8 cellular contexts compared by ENCODE assay signal in genomic region chr5:176447982-176448608, GRCh38. TPM values are rescaled to one million over a fixed set of nuclear protein-coding genes. Genes with fewer than 3 reads are reported as not detected.
DNase-seq lines count a peak whose midpoint lies in the region; ATAC-seq and TF ChIP-seq lines count a peak whose summit lies in the region.

TSS of gene FAF2 (plus strand) at chr5:176448385. CDS start at chr5:176448408, 23 bp downstream.

- WGBS in ovary, 3 donors: 0% methylated on average over 44 to 49 of the region's 49 CpGs
- WGBS in thyroid gland, 2 donors: 0 to 2% methylated on average over 16 to 23 of the region's 49 CpGs

- H3K27ac ChIP-seq in ovary (peak within 1 kb of the TSS; percentile 87 to 96), thyroid gland (peak within 1 kb of the TSS; percentile 81 to 95 (median 85))

- H3K27me3 ChIP-seq in ovary (no peaks in the 10 kb centered on the region), thyroid gland (no peaks in the 10 kb centered on the region)

- H3K4me3 ChIP-seq in ovary (peak within 1 kb of the TSS; percentile 81), thyroid gland (replicated peaks in 1 of 3) (peak within 1 kb of the TSS; percentile 76 to 94 (median 81))

- TF ChIP-seq POLR2A in ovary (IDR thresholded peaks at IDR 0.05) (peak; percentile 97), thyroid gland (IDR thresholded peaks at IDR 0.05) (peak; percentile 36 to 79)

- H3K9me3 ChIP-seq in ovary (no peaks in the 10 kb centered on the region), thyroid gland (no peaks in the 10 kb centered on the region)

- H3K36me3 ChIP-seq in ovary (no peaks in the 10 kb centered on the region), thyroid gland (peaks cover 0 to 3% of the 10 kb centered on the region in 2 donors)

- TF ChIP-seq EP300 in ovary (IDR thresholded peaks at IDR 0.05): no peak

- TF ChIP-seq CTCF in GM12874 (IDR thresholded peaks at IDR 0.05; ENCODE audit: insufficient read depth, low read depth, low read length): peak; percentile 98
- TF ChIP-seq CTCF in ovary (IDR thresholded peaks at IDR 0.05): peak; percentile 96 to 98 (median 97)
- peak; percentile 88 to 99 (median 98) for TF ChIP-seq CTCF in thyroid gland (IDR thresholded peaks at IDR 0.05)

- H3K4me1 ChIP-seq in ovary (ENCODE audit: insufficient read depth): peaks cover 8% of the 10 kb centered on the region
- peaks cover 13 to 19% of the 10 kb centered on the region in 2 donors for H3K4me1 ChIP-seq in thyroid gland

- peak; percentile 94 for ATAC-seq in HG02763 (IDR thresholded peaks at IDR 0.05; ENCODE audit: unreplicated experiment)
- peak; percentile 99 for ATAC-seq in Right ventricle myocardium inferior

- intact Hi-C loops in Right ventricle myocardium inferior (cut with DNase I): loop anchor here (1.0 to 2.0 kb wide), 4 partner anchors 32 to 95 kb away; partner anchors contain the start of genes CLTB, HIGD2A, KIAA1191 and NOP16
- intact Hi-C loops in ovary (cut with DNase I): loop anchor here in 1 of 4 donors (1.0 to 5.0 kb wide), 3 partner anchors 32 to 94 kb away; partner anchors contain the start of genes CLTB, HIGD2A and NOP16
- intact Hi-C loops in thyroid gland (cut with DNase I): loop anchor here (5.0 to 10.0 kb wide), 3 partner anchors 36 to 197 kb away; partner anchors contain the start of genes CDHR2 and TSPAN17

- peak; percentile 85 to 97 (median 94) for DNase-seq in NCI-H1417 (lab: John Stamatoyannopoulos, UW)
- peak; percentile 98 to 99 for DNase-seq in SW 1271 (lab: John Stamatoyannopoulos, UW)
- DNase-seq in activated naive CD8-positive, alpha-beta T cell treated with anti-CD3 and anti-CD28 coated beads, Interleukin-2, amount 50 U/mL, for 16 hours (ENCODE audit: low read depth, low spot score): peak; percentile 95
- DNase-seq in Right ventricle myocardium inferior (ENCODE audit: missing footprints): peak; percentile 98
- peak; percentile 95 to 100 (median 97) for DNase-seq in ovary
- DNase-seq in thyroid gland: peak; percentile 95 to 96

RNA-seq across cellular contexts. Expression of gene FAF2, which starts in this region (rescaled TPM):
- total RNA-seq in Right ventricle myocardium inferior (15.7 TPM), ovary (10 to 100 TPM; 17.2 to 46.7 (median 34.4) TPM), thyroid gland (100 to 1,000 TPM in 1 of 4 donors, 10 to 100 TPM in 3; 33.6 to 186 (median 43.2) TPM)
- polyA plus RNA-seq in ovary: 10 to 100 TPM; 18.0 to 41.2 TPM

Comparison
In these comparisons a context has a peak if more than half of its experiments do, and no peak if none do; other contexts are left out.
1. Peak in every context shown above with its lines: DNase-seq, ATAC-seq, H3K4me3 ChIP-seq and H3K27ac ChIP-seq.